1 cellular context compared by ENCODE assay signal in genomic region chr3:119322523-119323400, GRCh38.
TF ChIP-seq lines count a peak whose summit lies in the region.

No MANE protein-coding gene starts in this region.

TF ChIP-seq in SK-N-SH, 30 proteins besides CTCF, POLR2A, EP300 and RAD21 (continued from another document):
- TF ChIP-seq, protein P1, sequence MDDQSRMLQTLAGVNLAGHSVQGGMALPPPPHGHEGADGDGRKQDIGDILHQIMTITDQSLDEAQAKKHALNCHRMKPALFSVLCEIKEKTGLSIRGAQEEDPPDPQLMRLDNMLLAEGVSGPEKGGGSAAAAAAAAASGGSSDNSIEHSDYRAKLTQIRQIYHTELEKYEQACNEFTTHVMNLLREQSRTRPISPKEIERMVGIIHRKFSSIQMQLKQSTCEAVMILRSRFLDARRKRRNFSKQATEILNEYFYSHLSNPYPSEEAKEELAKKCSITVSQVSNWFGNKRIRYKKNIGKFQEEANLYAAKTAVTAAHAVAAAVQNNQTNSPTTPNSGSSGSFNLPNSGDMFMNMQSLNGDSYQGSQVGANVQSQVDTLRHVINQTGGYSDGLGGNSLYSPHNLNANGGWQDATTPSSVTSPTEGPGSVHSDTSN (IDR thresholded peaks at IDR 0.05): no peak
- TF ChIP-seq SIN3A (IDR thresholded peaks at IDR 0.05; ENCODE audit: borderline replicate concordance, low read depth, low read length) (no peak), FOXJ3 (CRISPR knock-in tag; IDR thresholded peaks at IDR 0.05) (no peak), RCOR1 (IDR thresholded peaks at IDR 0.05; ENCODE audit: low read length) (peak; percentile 23; the same call in 1 of the 2 replicates), GABPA (IDR thresholded peaks at IDR 0.05; ENCODE audit: low read depth) (no peak), POLR2AphosphoS5 (IDR thresholded peaks at IDR 0.05; ENCODE audit: low read depth, low read length) (peak; percentile 40; the same call in 1 of the 2 replicates), REST (IDR thresholded peaks at IDR 0.05; ENCODE audit: low read depth, low read length) (no peak), GATA2 (CRISPR knock-in tag; IDR thresholded peaks at IDR 0.05) (no peak), SMC3 (IDR thresholded peaks at IDR 0.05; ENCODE audit: low read depth, low read length) (no peak), MXI1 (IDR thresholded peaks at IDR 0.05; ENCODE audit: low read depth, low read length) (0 out of 2 replicates have a peak, but pooled peaks have one; percentile 14)
- TF ChIP-seq, protein P2, sequence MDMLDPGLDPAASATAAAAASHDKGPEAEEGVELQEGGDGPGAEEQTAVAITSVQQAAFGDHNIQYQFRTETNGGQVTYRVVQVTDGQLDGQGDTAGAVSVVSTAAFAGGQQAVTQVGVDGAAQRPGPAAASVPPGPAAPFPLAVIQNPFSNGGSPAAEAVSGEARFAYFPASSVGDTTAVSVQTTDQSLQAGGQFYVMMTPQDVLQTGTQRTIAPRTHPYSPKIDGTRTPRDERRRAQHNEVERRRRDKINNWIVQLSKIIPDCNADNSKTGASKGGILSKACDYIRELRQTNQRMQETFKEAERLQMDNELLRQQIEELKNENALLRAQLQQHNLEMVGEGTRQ (IDR thresholded peaks at IDR 0.05; ENCODE audit: borderline replicate concordance, low read depth, low read length): no peak
- TF ChIP-seq, protein P3, sequence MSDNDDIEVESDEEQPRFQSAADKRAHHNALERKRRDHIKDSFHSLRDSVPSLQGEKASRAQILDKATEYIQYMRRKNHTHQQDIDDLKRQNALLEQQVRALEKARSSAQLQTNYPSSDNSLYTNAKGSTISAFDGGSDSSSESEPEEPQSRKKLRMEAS (IDR thresholded peaks at IDR 0.05; ENCODE audit: low read depth): peak; percentile 44; the same call in 1 of the 2 replicates
- TF ChIP-seq, protein P4, sequence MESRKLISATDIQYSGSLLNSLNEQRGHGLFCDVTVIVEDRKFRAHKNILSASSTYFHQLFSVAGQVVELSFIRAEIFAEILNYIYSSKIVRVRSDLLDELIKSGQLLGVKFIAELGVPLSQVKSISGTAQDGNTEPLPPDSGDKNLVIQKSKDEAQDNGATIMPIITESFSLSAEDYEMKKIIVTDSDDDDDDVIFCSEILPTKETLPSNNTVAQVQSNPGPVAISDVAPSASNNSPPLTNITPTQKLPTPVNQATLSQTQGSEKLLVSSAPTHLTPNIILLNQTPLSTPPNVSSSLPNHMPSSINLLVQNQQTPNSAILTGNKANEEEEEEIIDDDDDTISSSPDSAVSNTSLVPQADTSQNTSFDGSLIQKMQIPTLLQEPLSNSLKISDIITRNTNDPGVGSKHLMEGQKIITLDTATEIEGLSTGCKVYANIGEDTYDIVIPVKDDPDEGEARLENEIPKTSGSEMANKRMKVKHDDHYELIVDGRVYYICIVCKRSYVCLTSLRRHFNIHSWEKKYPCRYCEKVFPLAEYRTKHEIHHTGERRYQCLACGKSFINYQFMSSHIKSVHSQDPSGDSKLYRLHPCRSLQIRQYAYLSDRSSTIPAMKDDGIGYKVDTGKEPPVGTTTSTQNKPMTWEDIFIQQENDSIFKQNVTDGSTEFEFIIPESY (IDR thresholded peaks at IDR 0.05; ENCODE audit: borderline replicate concordance, low read depth): no peak
